ENCODE assay signal across 1 cellular context in the genomic region with DNA sequence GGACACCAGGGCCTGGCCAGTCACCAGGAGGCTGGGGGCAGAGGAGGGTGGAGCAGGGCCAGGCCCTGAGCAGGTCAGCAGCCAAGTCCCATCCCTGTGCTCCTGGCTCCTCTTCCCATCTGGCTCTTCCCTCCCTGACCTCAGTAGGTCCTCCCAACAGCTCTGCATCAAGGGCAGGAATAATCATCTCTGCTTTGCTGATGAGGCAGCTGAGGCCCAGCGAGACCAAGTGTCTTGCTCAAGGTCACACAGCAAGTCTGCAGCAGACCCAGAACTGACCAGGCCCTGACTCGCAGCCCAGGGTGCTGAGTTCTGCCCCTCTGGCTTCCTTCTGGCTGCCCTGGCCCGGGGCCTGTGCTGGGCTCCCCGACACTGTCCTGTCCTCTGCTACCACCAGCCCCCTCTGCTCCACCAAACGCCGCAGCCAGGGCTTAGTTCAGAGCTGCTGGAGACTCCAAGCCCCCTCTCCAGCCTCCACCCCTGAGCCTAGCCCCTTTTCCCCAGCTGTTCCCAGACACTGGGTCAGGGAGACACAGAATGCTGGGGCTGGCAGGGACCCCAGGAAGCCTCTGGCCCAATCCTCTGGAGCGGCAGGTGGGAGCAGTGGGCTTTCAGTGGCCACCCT.
TF ChIP-seq lines count a peak whose summit lies in the region.

No MANE protein-coding gene starts in this region.

TF ChIP-seq in H1, 55 proteins besides CTCF, POLR2A, EP300 and RAD21:
- TF ChIP-seq CHD2 (IDR thresholded peaks at IDR 0.05; ENCODE audit: low read length) (no peak), CBX5 (IDR thresholded peaks at IDR 0.05; ENCODE audit: low read depth, low read length) (no peak), ASH2L (IDR thresholded peaks at IDR 0.05; ENCODE audit: low read length) (no peak), TBP (IDR thresholded peaks at IDR 0.05; ENCODE audit: low read depth, low read length) (no peak), TEAD4 (IDR thresholded peaks at IDR 0.05; ENCODE audit: low read depth, low read length) (no peak), RBBP5 (IDR thresholded peaks at IDR 0.05; ENCODE audit: borderline replicate concordance, low read depth, low read length) (no peak), SUZ12 (IDR thresholded peaks at IDR 0.05; ENCODE audit: low read length) (no peak), KDM1A (IDR thresholded peaks at IDR 0.05; ENCODE audit: borderline replicate concordance, low read length) (no peak), KDM5A (IDR thresholded peaks at IDR 0.05; ENCODE audit: low read length) (no peak), POU5F1 (IDR thresholded peaks at IDR 0.05; ENCODE audit: low read depth, low read length) (no peak), CBX8 (IDR thresholded peaks at IDR 0.05; ENCODE audit: borderline replicate concordance, low read depth, low read length) (no peak), RFX5 (IDR thresholded peaks at IDR 0.05; ENCODE audit: borderline replicate concordance, low read depth, low read length) (no peak), KDM4A (IDR thresholded peaks at IDR 0.05; ENCODE audit: low read depth, low read length, severe bottlenecking) (no peak), TCF12 (IDR thresholded peaks at IDR 0.05; ENCODE audit: low read depth, low read length) (no peak), JUN (IDR thresholded peaks at IDR 0.05; ENCODE audit: low read depth, low read length) (no peak), CEBPB (IDR thresholded peaks at IDR 0.05; ENCODE audit: low read depth, low read length) (no peak)
- TF ChIP-seq, protein P1, sequence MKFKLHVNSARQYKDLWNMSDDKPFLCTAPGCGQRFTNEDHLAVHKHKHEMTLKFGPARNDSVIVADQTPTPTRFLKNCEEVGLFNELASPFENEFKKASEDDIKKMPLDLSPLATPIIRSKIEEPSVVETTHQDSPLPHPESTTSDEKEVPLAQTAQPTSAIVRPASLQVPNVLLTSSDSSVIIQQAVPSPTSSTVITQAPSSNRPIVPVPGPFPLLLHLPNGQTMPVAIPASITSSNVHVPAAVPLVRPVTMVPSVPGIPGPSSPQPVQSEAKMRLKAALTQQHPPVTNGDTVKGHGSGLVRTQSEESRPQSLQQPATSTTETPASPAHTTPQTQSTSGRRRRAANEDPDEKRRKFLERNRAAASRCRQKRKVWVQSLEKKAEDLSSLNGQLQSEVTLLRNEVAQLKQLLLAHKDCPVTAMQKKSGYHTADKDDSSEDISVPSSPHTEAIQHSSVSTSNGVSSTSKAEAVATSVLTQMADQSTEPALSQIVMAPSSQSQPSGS (IDR thresholded peaks at IDR 0.05; ENCODE audit: low read length), result no peak
- TF ChIP-seq, protein P2, sequence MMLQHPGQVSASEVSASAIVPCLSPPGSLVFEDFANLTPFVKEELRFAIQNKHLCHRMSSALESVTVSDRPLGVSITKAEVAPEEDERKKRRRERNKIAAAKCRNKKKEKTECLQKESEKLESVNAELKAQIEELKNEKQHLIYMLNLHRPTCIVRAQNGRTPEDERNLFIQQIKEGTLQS (IDR thresholded peaks at IDR 0.05; ENCODE audit: insufficient read depth, low read depth, low read length), result no peak
- TF ChIP-seq, protein P3, sequence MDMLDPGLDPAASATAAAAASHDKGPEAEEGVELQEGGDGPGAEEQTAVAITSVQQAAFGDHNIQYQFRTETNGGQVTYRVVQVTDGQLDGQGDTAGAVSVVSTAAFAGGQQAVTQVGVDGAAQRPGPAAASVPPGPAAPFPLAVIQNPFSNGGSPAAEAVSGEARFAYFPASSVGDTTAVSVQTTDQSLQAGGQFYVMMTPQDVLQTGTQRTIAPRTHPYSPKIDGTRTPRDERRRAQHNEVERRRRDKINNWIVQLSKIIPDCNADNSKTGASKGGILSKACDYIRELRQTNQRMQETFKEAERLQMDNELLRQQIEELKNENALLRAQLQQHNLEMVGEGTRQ (IDR thresholded peaks at IDR 0.05; ENCODE audit: low read length), result no peak
